ENCODE assay signal across 19 cellular contexts in the genomic region with DNA sequence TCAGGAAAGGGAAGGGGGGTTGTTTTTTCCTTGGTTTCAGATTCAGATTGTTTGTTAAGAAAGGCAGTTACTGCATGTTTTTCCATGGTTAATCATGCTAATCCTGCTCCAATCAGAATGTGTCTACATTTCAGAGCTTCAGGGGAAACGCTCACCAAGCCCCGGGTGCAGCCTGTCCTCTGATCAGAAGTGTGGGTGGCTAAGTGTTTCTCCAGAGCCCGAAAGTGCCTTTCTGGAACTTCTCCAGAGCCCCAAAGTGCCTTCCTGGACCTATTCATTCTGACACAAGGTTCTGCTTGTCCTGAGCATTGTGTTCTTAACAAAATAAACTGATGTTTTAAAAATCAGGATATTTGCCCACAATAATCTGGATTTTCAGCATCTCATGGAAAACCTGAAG.
DNase-seq lines count a peak whose midpoint lies in the region; FAIRE-seq and TF ChIP-seq lines count a peak whose summit lies in the region.
"Had no signal": no experiment of that assay in that cellular context is flagged by ENCODE, and none has a peak within 500 bp of the region (broad histone marks: within the 10 kb centered on the region; RNA-seq: fewer than 3 reads in every experiment).

No MANE protein-coding gene starts in this region.

- H3K4me1 ChIP-seq in thyroid gland, result peaks cover 0 to 3% of the 10 kb centered on the region in 2 donors
- H3K4me1 ChIP-seq: A549, Caco-2 had no signal

- WGBS in thyroid gland, 2 donors, result 14 to 33% methylated on average over 3 of the region's 3 CpGs

- no peak overlapping the region for H3K27ac ChIP-seq in thyroid gland
- H3K27ac ChIP-seq: 22Rv1, A549, C4-2B had no signal

- no peak for TF ChIP-seq POLR2A in thyroid gland (IDR thresholded peaks at IDR 0.05)

- intact Hi-C loops in thyroid gland (cut with DNase I), result no loop called here

- peak; percentile 32 for FAIRE-seq in bronchial epithelial cell (lab: Jason Lieb, UNC)
- FAIRE-seq: A549, D721Med, G401.6, GM12891, GM19239 had no signal

- H3K27me3 ChIP-seq in bronchial epithelial cell (ENCODE audit: control insufficient read depth, insufficient read depth, low read length), result no peaks in the 10 kb centered on the region
- no peaks in the 10 kb centered on the region for H3K27me3 ChIP-seq in thyroid gland

- H3K4me3 ChIP-seq in bronchial epithelial cell (ENCODE audit: low read depth, low read length), result no peak overlapping the region
- H3K4me3 ChIP-seq in thyroid gland (replicated peaks in 1 of 3), result no peak overlapping the region
- H3K4me3 ChIP-seq: A549 had no signal

- H3K9me3 ChIP-seq in thyroid gland, result no peaks in the 10 kb centered on the region
- H3K9me3 ChIP-seq: A549, Caco-2 had no signal

- TF ChIP-seq CTCF in bronchial epithelial cell (IDR thresholded peaks at IDR 0.05; ENCODE audit: insufficient read depth, low read length, severe bottlenecking), result no peak
- TF ChIP-seq CTCF in thyroid gland (IDR thresholded peaks at IDR 0.05), result no peak

- H3K36me3 ChIP-seq in bronchial epithelial cell (ENCODE audit: control insufficient read depth, insufficient read depth, low read length) (no peaks in the 10 kb centered on the region), thyroid gland (no peaks in the 10 kb centered on the region)

- DNase-seq in DMS79 treated with DMSO at 0.1 percent for 48 hours (lab: John Stamatoyannopoulos, UW) (peak; percentile 23), DMS79 (lab: John Stamatoyannopoulos, UW) (no peak), bronchial epithelial cell (ENCODE audit: low read depth) (no peak), thyroid gland (peak; percentile 85 to 91), NCI-H1417 treated with DMSO at 0.1 percent for 48 hours (lab: John Stamatoyannopoulos, UW) (no peak), medulla oblongata (ENCODE audit: extremely low spot score) (no peak)
- DNase-seq: AML-193; Caco-2; Calu3; CD4-positive, alpha-beta T cell; CD8-positive, alpha-beta T cell; GF-D8 had no signal

Comparison
In these comparisons a context has a peak if more than half of its experiments do, and no peak if none do; other contexts are left out.
1. DNase-seq: peak in DMS79 treated with DMSO at 0.1 percent for 48 hours (single experiment) and thyroid gland (2 of 2); none in DMS79 (single experiment), bronchial epithelial cell (single experiment), NCI-H1417 treated with DMSO at 0.1 percent for 48 hours (single experiment) and medulla oblongata (single experiment).